In the genomic region with DNA sequence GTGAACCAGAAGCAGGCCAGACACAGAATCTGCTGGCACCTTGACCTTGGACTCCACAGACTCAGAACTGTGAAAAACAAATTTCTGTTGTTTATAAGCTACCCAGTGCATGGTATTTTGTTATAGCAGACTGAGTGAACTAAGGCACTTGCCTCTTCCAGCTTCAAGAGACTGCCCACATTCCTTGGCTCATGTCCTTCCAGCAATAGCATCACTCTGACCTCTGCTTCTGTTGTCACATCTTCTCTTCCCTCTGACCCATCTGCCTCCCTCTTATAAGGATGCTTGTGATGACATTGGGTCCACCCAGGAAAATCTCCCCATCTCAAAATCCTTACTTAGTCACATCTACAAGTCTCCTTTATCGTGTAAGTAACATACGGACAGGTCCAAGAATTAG, we compare ENCODE assay signal across 16 cellular contexts.
DNase-seq lines count a peak whose midpoint lies in the region; ATAC-seq and TF ChIP-seq lines count a peak whose summit lies in the region.
"Had no signal": no experiment of that assay in that cellular context is flagged by ENCODE, and none has a peak within 500 bp of the region (broad histone marks: within the 10 kb centered on the region; RNA-seq: fewer than 3 reads in every experiment).

No MANE protein-coding gene starts in this region.

- intact Hi-C loops in colonic mucosa (cut with DNase I) (no loop called here), CD14-positive monocyte (cut with micrococcal nuclease) (no loop called here)

- H2AFZ ChIP-seq in ACC112 (ENCODE audit: low read length, unreplicated experiment): peak overlapping the region; percentile 19
- H2AFZ ChIP-seq in GM23248: no peak overlapping the region

- no peak overlapping the region for H3K4me3 Mint-ChIP-seq in CD14-positive monocyte
- H3K4me3 Mint-ChIP-seq: CD4-positive, CD25-positive, alpha-beta regulatory T cell had no signal

- peak overlapping the region; percentile 47; the same call in 1 of the 2 replicates for H3K27ac ChIP-seq in ACC112 (ENCODE audit: low read depth, low read length)
- peak overlapping the region; percentile 62 for H3K27ac ChIP-seq in GM23248
- no peak overlapping the region for H3K27ac ChIP-seq in colonic mucosa
- H3K27ac ChIP-seq: SJCRH30 had no signal

- H3K79me2 ChIP-seq in ACC112 (ENCODE audit: control insufficient read depth, insufficient read depth, low read length, unreplicated experiment): no peaks in the 10 kb centered on the region
- no peaks in the 10 kb centered on the region for H3K79me2 ChIP-seq in GM23248 (ENCODE audit: insufficient read depth)

- DNase-seq in GM23248 (peak; percentile 55), cardiac fibroblast (ENCODE audit: low read depth in 2 of 2) (peak; percentile 38 to 58), fibroblast of the aortic adventitia (ENCODE audit: low read depth) (peak; percentile 39), colonic mucosa (no peak), CD14-positive monocyte (ENCODE audit: low spot score) (no peak)
- DNase-seq in stimulated activated CD4-positive, alpha-beta T cell treated with anti-CD3 and anti-CD28 coated beads, Interleukin-15, amount 100 ng/mL, for 24 hours: no peak
- DNase-seq: AML-193; Calu3; CD4-positive, CD25-positive, alpha-beta regulatory T cell; NCI-H2029; NCI-H2171 treated with DMSO at 0.1 percent for 48 hours; NCI-H510A; RPMI8226; SJCRH30 had no signal

- H3K36me3 Mint-ChIP-seq in CD14-positive monocyte: no peaks in the 10 kb centered on the region
- H3K36me3 Mint-ChIP-seq: CD4-positive, CD25-positive, alpha-beta regulatory T cell had no signal

- peaks cover 0 to 4% (median 0%) of the 10 kb centered on the region in 7 donors for H3K9me3 Mint-ChIP-seq in CD14-positive monocyte

- ATAC-seq in HG02852 (IDR thresholded peaks at IDR 0.05; ENCODE audit: unreplicated experiment): no peak

- H3K9me3 ChIP-seq in GM23248 (ENCODE audit: low read depth): no peaks in the 10 kb centered on the region
- H3K9me3 ChIP-seq in colonic mucosa: no peaks in the 10 kb centered on the region
- H3K9me3 ChIP-seq: SJCRH30 had no signal

- H3K4me3 ChIP-seq in ACC112 (ENCODE audit: low read depth, low read length) (no peak overlapping the region), GM23248 (peak overlapping the region; percentile 8; the same call in 1 of the 2 replicates), cardiac fibroblast (replicated peaks in 1 of 2; ENCODE audit: low read depth in 2 of 2, low read length in 2 of 2) (no peak overlapping the region), fibroblast of the aortic adventitia (ENCODE audit: low read depth, low read length) (no peak overlapping the region), colonic mucosa (no peak overlapping the region)
- H3K4me3 ChIP-seq: SJCRH30 had no signal

- H3K27ac Mint-ChIP-seq in CD14-positive monocyte: no peak overlapping the region
- H3K27ac Mint-ChIP-seq: CD4-positive, CD25-positive, alpha-beta regulatory T cell had no signal

- H3K9ac ChIP-seq in GM23248 (no peak overlapping the region), colonic mucosa (ENCODE audit: low read depth in 2 of 2, low read length in 2 of 2) (no peak overlapping the region)

- WGBS in GM23248 (ENCODE audit: low coverage in 1 of 2, low lambda C conversion rate in 2 of 2, missing lambda C conversion rate in 2 of 2), 2 experiments: 10 to 13% methylated on average over 2 of the region's 2 CpGs

- peaks cover 17% of the 10 kb centered on the region for H3F3A ChIP-seq in GM23248 (ENCODE audit: insufficient read depth)

- in situ Hi-C loops in GM23248 (cut with MboI): no loop called here

- TF ChIP-seq CTCF in cardiac fibroblast (IDR thresholded peaks at IDR 0.05; ENCODE audit: low read depth, low read length) (no peak), fibroblast of the aortic adventitia (IDR thresholded peaks at IDR 0.05; ENCODE audit: insufficient read depth, low read length) (no peak), colonic mucosa (IDR thresholded peaks at IDR 0.05) (no peak), CD14-positive monocyte (IDR thresholded peaks at IDR 0.05) (no peak)

- H3K9me2 ChIP-seq in GM23248 (ENCODE audit: insufficient read depth): no peaks in the 10 kb centered on the region

- peaks cover 11% of the 10 kb centered on the region for H3K4me1 ChIP-seq in ACC112 (ENCODE audit: control insufficient read depth, insufficient read depth, low read length, unreplicated experiment)
- peaks cover 19% of the 10 kb centered on the region for H3K4me1 ChIP-seq in GM23248 (ENCODE audit: insufficient read depth)
- H3K4me1 ChIP-seq in colonic mucosa: no peaks in the 10 kb centered on the region
- H3K4me1 ChIP-seq: SJCRH30 had no signal

- peaks cover 0 to 1% (median 0%) of the 10 kb centered on the region in 3 donors for H3K27me3 Mint-ChIP-seq in CD14-positive monocyte (ENCODE audit: low read depth in 3 of 3)
- H3K27me3 Mint-ChIP-seq: CD4-positive, CD25-positive, alpha-beta regulatory T cell had no signal

- no peaks in the 10 kb centered on the region for H4K20me1 ChIP-seq in GM23248 (ENCODE audit: insufficient read depth)

- H3K4me1 Mint-ChIP-seq in CD14-positive monocyte: no peaks in the 10 kb centered on the region
- H3K4me1 Mint-ChIP-seq: CD4-positive, CD25-positive, alpha-beta regulatory T cell had no signal

- H3K27me3 ChIP-seq in ACC112 (ENCODE audit: insufficient read depth, low read length) (no peaks in the 10 kb centered on the region), GM23248 (replicated peaks; ENCODE audit: insufficient read depth) (no peaks in the 10 kb centered on the region), colonic mucosa (no peaks in the 10 kb centered on the region)
- H3K27me3 ChIP-seq: SJCRH30 had no signal

- H3K36me3 ChIP-seq in ACC112 (ENCODE audit: insufficient read depth, low read length) (no peaks in the 10 kb centered on the region), GM23248 (ENCODE audit: low read depth) (no peaks in the 10 kb centered on the region), colonic mucosa (no peaks in the 10 kb centered on the region)
- H3K36me3 ChIP-seq: SJCRH30 had no signal

- peak overlapping the region; percentile 49 for H3K4me2 ChIP-seq in GM23248 (ENCODE audit: unreplicated experiment)

Comparison
In these comparisons a context has a peak if more than half of its experiments do, and no peak if none do; other contexts are left out.
1. DNase-seq: peak in GM23248 (single experiment), cardiac fibroblast (2 of 2) and fibroblast of the aortic adventitia (single experiment); none in colonic mucosa (single experiment), stimulated activated CD4-positive, alpha-beta T cell treated with anti-CD3 and anti-CD28 coated beads, Interleukin-15, amount 100 ng/mL, for 24 hours (single experiment) and CD14-positive monocyte (single experiment).